Comparison of ENCODE assay signal across 8 cellular contexts in genomic region chr6:107957909-107958688, GRCh38. TPM values are rescaled to one million over a fixed set of nuclear protein-coding genes. Genes with fewer than 3 reads are reported as not detected.
DNase-seq lines count a peak whose midpoint lies in the region; ATAC-seq and TF ChIP-seq lines count a peak whose summit lies in the region.

Gene SEC63, minus strand, starts transcription at chr6:107958208. Its CDS starts 199 bp downstream, at chr6:107958009.

- H3K4me3 ChIP-seq in right atrium auricular region (peak within 1 kb of the TSS; percentile 87 to 93), uterus (peak within 1 kb of the TSS; percentile 69 to 96)

- intact Hi-C loops in T-helper 2 cell treated with Interferon-gamma antibody and Interleukin-4, amounts not matched to agents 100 ng/mL and 5 ng/mL, for 36 hours (cut with micrococcal nuclease): loop anchor here (1.0 to 5.0 kb wide), 11 partner anchors 51 to 1424 kb away; partner anchors contain the start of genes CD164, CEP57L1, OSTM1 and PDSS2
- intact Hi-C loops in uterus (cut with DNase I; ENCODE audit: low total_unique reads): no loop called here

- ATAC-seq in GM18505 (IDR thresholded peaks at IDR 0.05; ENCODE audit: unreplicated experiment) (peak; percentile 91), HG02970 (IDR thresholded peaks at IDR 0.05; ENCODE audit: low FRiP score, unreplicated experiment) (peak; percentile 93)

- H3K4me1 ChIP-seq in right atrium auricular region: peaks cover 0 to 27% of the 10 kb centered on the region in 2 donors
- H3K4me1 ChIP-seq in uterus: peaks cover 5 to 8% of the 10 kb centered on the region in 2 donors

- no peaks in the 10 kb centered on the region for H3K36me3 ChIP-seq in right atrium auricular region
- H3K36me3 ChIP-seq in uterus: no peaks in the 10 kb centered on the region

- H3K27ac ChIP-seq in right atrium auricular region (peak within 1 kb of the TSS; percentile 91), uterus (peak within 1 kb of the TSS; percentile 86 to 89)

- TF ChIP-seq CTCF in right atrium auricular region (IDR thresholded peaks at IDR 0.05) (no peak), uterus (IDR thresholded peaks at IDR 0.05) (no peak)

- peak; percentile 91 to 93 for DNase-seq in NCI-H1930 (lab: John Stamatoyannopoulos, UW)
- peak; percentile 51 to 99 (median 96) for DNase-seq in anterior cingulate cortex (lab: John Stamatoyannopoulos, UW)
- peak; percentile 96 for DNase-seq in right atrium auricular region (ENCODE audit: low spot score)
- DNase-seq in putamen (ENCODE audit: low spot score): peak; percentile 97
- peak; percentile 96 to 98 for DNase-seq in uterus

- H3K27me3 ChIP-seq in right atrium auricular region: no peaks in the 10 kb centered on the region
- H3K27me3 ChIP-seq in uterus: no peaks in the 10 kb centered on the region

- no peaks in the 10 kb centered on the region for H3K9me3 ChIP-seq in right atrium auricular region
- H3K9me3 ChIP-seq in uterus: no peaks in the 10 kb centered on the region

- TF ChIP-seq POLR2A in GM18505 (IDR thresholded peaks at IDR 0.05; ENCODE audit: borderline replicate concordance, extremely low read depth, insufficient read depth, insufficient read length) (peak; percentile 83), uterus (IDR thresholded peaks at IDR 0.05) (peak; percentile 69 to 93)

RNA-seq across cellular contexts. Expression of gene SEC63, which starts in this region (rescaled TPM):
- total RNA-seq in T-helper 2 cell treated with Interferon-gamma antibody and Interleukin-4, amounts not matched to agents 100 ng/mL and 5 ng/mL, for 36 hours: 81.1 and 84.3 TPM in 2 replicates
- total RNA-seq in right atrium auricular region (10 to 100 TPM; 14.5 to 18.9 TPM), uterus (100 to 1,000 TPM in 1 of 4 donors, 10 to 100 TPM in 3; 24.8 to 134 (median 44.4) TPM)

Comparison
In these comparisons a context has a peak if more than half of its experiments do, and no peak if none do; other contexts are left out.
1. Peak in every context shown above with its lines: DNase-seq, ATAC-seq, H3K4me3 ChIP-seq and H3K27ac ChIP-seq.